In genomic region chr19:33303791-33304759, GRCh38 we compare ENCODE assay signal across 9 cellular contexts. TPM values are rescaled to one million over a fixed set of nuclear protein-coding genes. Genes with fewer than 3 reads are reported as not detected.
DNase-seq lines count a peak whose midpoint lies in the region; ATAC-seq lines count a peak whose summit lies in the region.
"Had no signal": no experiment of that assay in that cellular context is flagged by ENCODE, and none has a peak within 500 bp of the region (broad histone marks: within the 10 kb centered on the region; RNA-seq: fewer than 3 reads in every experiment).

No MANE protein-coding gene starts in this region.

- no peaks in the 10 kb centered on the region for H3K9me3 ChIP-seq in iPS-20b (ENCODE audit: insufficient read depth, low read depth, low read length)

- peaks cover 58% of the 10 kb centered on the region for H3K27me3 ChIP-seq in iPS-20b (ENCODE audit: insufficient read depth, low read length)

- DNase-seq in EH (ENCODE audit: low read depth) (peak; percentile 34), amniotic epithelial cell (ENCODE audit: low read depth) (peak; percentile 20), sciatic nerve (ENCODE audit: low spot score) (no peak), HCEC 1CT (no peak), RKO (ENCODE audit: low spot score) (no peak)
- DNase-seq: activated naive CD4-positive, alpha-beta T cell treated with anti-CD3 and anti-CD28 coated beads, Interleukin-2, amount 50 U/mL, for 16 hours had no signal

- peak overlapping the region; percentile 56; the same call in 1 of the 2 replicates for H3K9ac ChIP-seq in iPS-20b (ENCODE audit: low read depth, low read length)

- H3K4me3 ChIP-seq in iPS-20b (ENCODE audit: low read length), result peak overlapping the region; percentile 70

- ATAC-seq in sciatic nerve (peak; percentile 32), GM18907 (IDR thresholded peaks at IDR 0.05; ENCODE audit: unreplicated experiment) (no peak), esophagus mucosa (no peak)

- H3K4me1 ChIP-seq in iPS-20b (ENCODE audit: insufficient read depth, low read length), result peaks cover 4% of the 10 kb centered on the region; the same call in 1 of the 2 replicates

- intact Hi-C loops in sciatic nerve (cut with DNase I), result loop anchor here (2.0 to 10.0 kb wide), 2 partner anchors 27 to 101 kb away; no protein-coding TSS in a partner anchor

- no peak overlapping the region for H3K27ac ChIP-seq in iPS-20b (ENCODE audit: low read length)

- H3K36me3 ChIP-seq in iPS-20b (ENCODE audit: insufficient read depth, low read depth, low read length), result no peaks in the 10 kb centered on the region

RNA-seq across cellular contexts. Expression of gene CEBPA, which starts 1.7 kb away (rescaled TPM):
- total RNA-seq in sciatic nerve, result 20.4 TPM
- 18.3 TPM for total RNA-seq in esophagus mucosa

Comparison
In these comparisons a context has a peak if more than half of its experiments do, and no peak if none do; other contexts are left out.
1. DNase-seq: peak in EH (single experiment) and amniotic epithelial cell (single experiment); none in sciatic nerve (single experiment), HCEC 1CT (single experiment) and RKO (single experiment).